In genomic region chr13:35769812-35770211, GRCh38 we compare ENCODE assay signal across 20 cellular contexts.
A peak's percentile ranks its signal among the peaks of the same experiment; 100 is the strongest.
DNase-seq lines count a peak whose midpoint lies in the region; ATAC-seq lines count a peak whose summit lies in the region.
"Had no signal": no experiment of that assay in that cellular context is flagged by ENCODE, and none has a peak within 500 bp of the region (broad histone marks: within the 10 kb centered on the region; RNA-seq: fewer than 3 reads in every experiment).

No MANE protein-coding gene starts in this region.

- H3K18ac ChIP-seq in neuronal stem cell (ENCODE audit: low read length) = no peak overlapping the region

- H3K9ac ChIP-seq in skeletal muscle satellite cell (ENCODE audit: low read depth, low read length) (peak overlapping the region; percentile 67), neuronal stem cell (ENCODE audit: low read depth, low read length, poor library complexity) (no peak overlapping the region)

- H4K8ac ChIP-seq in neuronal stem cell (ENCODE audit: low read depth, low read length) = no peak overlapping the region

- no peak overlapping the region for H2BK5ac ChIP-seq in neuronal stem cell (ENCODE audit: low read length)

- no peak overlapping the region for H2AK5ac ChIP-seq in neuronal stem cell (ENCODE audit: low read depth, low read length)

- WGBS in neuronal stem cell (ENCODE audit: extremely low coverage in 2 of 2, insufficient read length in 2 of 2, insufficient replicate concordance in 1 of 2), 2 donors = no CpG with 5 or more reads among the region's 3 CpGs

- no peak overlapping the region for H2BK120ac ChIP-seq in neuronal stem cell (ENCODE audit: low read depth, low read length)

- H3K79me1 ChIP-seq in neuronal stem cell (ENCODE audit: low read depth, low read length) = no peaks in the 10 kb centered on the region

- no peak overlapping the region for H2BK15ac ChIP-seq in neuronal stem cell (ENCODE audit: low read length)

- H2BK12ac ChIP-seq in neuronal stem cell (ENCODE audit: low read length) = no peak overlapping the region

- H3K23ac ChIP-seq in neuronal stem cell (ENCODE audit: low read depth, low read length, poor library complexity) = no peak overlapping the region

- H3K9me3 ChIP-seq in skeletal muscle satellite cell (replicated peaks; ENCODE audit: low read length) (no peaks in the 10 kb centered on the region), neuronal stem cell (replicated peaks in 1 of 2; ENCODE audit: control insufficient read depth in 2 of 2, insufficient read depth in 1 of 2, low read depth in 1 of 2, low read length in 2 of 2) (no peaks in the 10 kb centered on the region)
- H3K9me3 ChIP-seq: lower lobe of right lung, transverse colon had no signal

- H3K27ac ChIP-seq in neuronal stem cell (replicated peaks; ENCODE audit: low read length) = no peak overlapping the region
- H3K27ac ChIP-seq: coronary artery, lower lobe of right lung, SK-N-MC, transverse colon had no signal

- H3K4me3 ChIP-seq in skeletal muscle satellite cell (ENCODE audit: low read length) (no peak overlapping the region), neuronal stem cell (ENCODE audit: low read length in 2 of 2) (no peak overlapping the region)
- H3K4me3 ChIP-seq: coronary artery, lower lobe of right lung, SK-N-MC, transverse colon had no signal

- H3K36me3 ChIP-seq in skeletal muscle satellite cell (ENCODE audit: insufficient read depth, low read length) (no peaks in the 10 kb centered on the region), neuronal stem cell (replicated peaks in 1 of 2; ENCODE audit: control insufficient read depth in 2 of 2, insufficient read depth in 2 of 2, low read length in 2 of 2) (no peaks in the 10 kb centered on the region)
- H3K36me3 ChIP-seq: lower lobe of right lung, transverse colon had no signal

- ATAC-seq in GM18517 (IDR thresholded peaks at IDR 0.05; ENCODE audit: unreplicated experiment) = no peak
- ATAC-seq: activated T-cell treated with anti-CD3 and anti-CD28 coated beads, Interleukin-2, amount 50 U/mL, for 4 hours; effector memory CD8-positive, alpha-beta T cell; lower lobe of right lung had no signal

- peak overlapping the region; percentile 34 for H3K4me2 ChIP-seq in skeletal muscle satellite cell (ENCODE audit: low read length)
- no peak overlapping the region for H3K4me2 ChIP-seq in neuronal stem cell (ENCODE audit: insufficient read depth, low read length, poor library complexity, severe bottlenecking)

- peak; percentile 46 for DNase-seq in NCI-H2171 treated with DMSO at 0.1 percent for 48 hours (lab: John Stamatoyannopoulos, UW)
- no peak for DNase-seq in NCI-H2171 (lab: John Stamatoyannopoulos, UW)
- peak; percentile 23 for DNase-seq in NCI-H460 (ENCODE audit: extremely low read depth, low read depth)
- peak; percentile 13 for DNase-seq in fibroblast of gingiva (ENCODE audit: low read depth)
- DNase-seq in neuronal stem cell (ENCODE audit: low spot score) = no peak
- DNase-seq in SHP77 (lab: John Stamatoyannopoulos, UW) = no peak
- DNase-seq: 8988T; activated CD4-positive, alpha-beta T cell treated with anti-CD3 and anti-CD28 coated beads for 4 hours; activated T-cell treated with anti-CD3 and anti-CD28 coated beads, Interleukin-2, amount 50 U/mL, for 4 hours; amniotic stem cell; CD8-positive, alpha-beta memory T cell; effector memory CD8-positive, alpha-beta T cell; lower lobe of right lung; MV-4-11; NCI-H345; transverse colon had no signal

- no peak overlapping the region for H2AFZ ChIP-seq in neuronal stem cell (ENCODE audit: low read length)

- H3K4me1 ChIP-seq in skeletal muscle satellite cell (ENCODE audit: control insufficient read depth, insufficient read depth, low read length) (peaks cover 66% of the 10 kb centered on the region), neuronal stem cell (ENCODE audit: control insufficient read depth in 2 of 2, insufficient read depth in 1 of 2, low read depth in 1 of 2, low read length in 2 of 2) (peaks cover 6 to 11% of the 10 kb centered on the region in 2 donors)
- H3K4me1 ChIP-seq: lower lobe of right lung, transverse colon had no signal

- H3K14ac ChIP-seq in neuronal stem cell (ENCODE audit: low read length) = no peak overlapping the region

- H3K4ac ChIP-seq in neuronal stem cell (ENCODE audit: low read length) = no peak overlapping the region

- H4K91ac ChIP-seq in neuronal stem cell (ENCODE audit: low read depth, low read length, poor library complexity) = no peak overlapping the region

- H3K27me3 ChIP-seq in skeletal muscle satellite cell (ENCODE audit: control insufficient read depth, insufficient read depth, low read length) (no peaks in the 10 kb centered on the region), neuronal stem cell (ENCODE audit: control insufficient read depth in 3 of 3, insufficient read depth in 3 of 3, low read depth in 1 of 3, low read length in 3 of 3) (no peaks in the 10 kb centered on the region)
- H3K27me3 ChIP-seq: transverse colon had no signal

Comparison
In these comparisons a context has a peak if more than half of its experiments do, and no peak if none do; other contexts are left out.
1. DNase-seq: peak in NCI-H2171 treated with DMSO at 0.1 percent for 48 hours (single experiment), NCI-H460 (single experiment) and fibroblast of gingiva (single experiment); none in NCI-H2171 (single experiment), neuronal stem cell (single experiment) and SHP77 (0 of 2).